Comparison of ENCODE assay signal across 10 cellular contexts in the genomic region with DNA sequence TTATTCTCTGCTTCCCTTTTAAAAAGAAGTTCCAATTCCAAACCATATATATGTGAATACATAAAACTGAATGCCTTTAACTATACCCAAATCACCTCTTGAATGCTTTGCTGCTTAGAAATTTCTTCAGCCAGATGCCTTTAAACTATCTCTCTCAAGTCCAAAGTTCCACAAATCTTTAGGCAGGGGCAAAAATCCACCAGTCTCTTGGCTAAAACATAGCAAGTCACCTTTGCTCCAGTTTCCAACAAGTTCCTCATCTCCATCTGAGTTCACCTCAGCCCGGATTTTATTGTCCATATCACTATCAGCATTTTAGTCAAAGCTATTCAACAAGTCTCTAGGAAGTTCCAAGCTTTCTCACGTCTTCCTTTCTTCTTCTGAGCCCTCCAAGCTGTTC. TPM values are rescaled to one million over a fixed set of nuclear protein-coding genes. Genes with fewer than 3 reads are reported as not detected.
"Had no signal": no experiment of that assay in that cellular context is flagged by ENCODE, and none has a peak within 500 bp of the region (broad histone marks: within the 10 kb centered on the region; RNA-seq: fewer than 3 reads in every experiment).

No MANE protein-coding gene starts in this region.

- H3K4me3 ChIP-seq: GM23338 had no signal

- DNase-seq: H9, HCEC 1CT, KBM-7 had no signal

- H3K27ac ChIP-seq: HL-60, KMS-11 had no signal

- FAIRE-seq: H1, H54 had no signal

- ATAC-seq: GM23338 had no signal

RNA-seq across cellular contexts. Expression of gene SULT1B1, which starts 49.8 kb away (rescaled TPM):
- total RNA-seq: GM23338, H1, H9 had no signal
- polyA plus RNA-seq: GM23338, H1 had no signal

RNA-seq across cellular contexts. Expression of gene UGT2A1, which starts 57.5 kb away (rescaled TPM):
- total RNA-seq: GM23338, H9, HT1080 had no signal
- polyA plus RNA-seq: GM23338, H1, IgD-negative memory B cell had no signal
